In genomic region chr11:1892558-1892957, GRCh38 we compare ENCODE assay signal across 19 cellular contexts. TPM values are rescaled to one million over a fixed set of nuclear protein-coding genes. Genes with fewer than 3 reads are reported as not detected.
DNase-seq lines count a peak whose midpoint lies in the region; ATAC-seq, FAIRE-seq and TF ChIP-seq lines count a peak whose summit lies in the region.
"Had no signal": no experiment of that assay in that cellular context is flagged by ENCODE, and none has a peak within 500 bp of the region (broad histone marks: within the 10 kb centered on the region; RNA-seq: fewer than 3 reads in every experiment).

No MANE protein-coding gene starts in this region.

- CTCF ChIA-PET in activated CD4-positive, alpha-beta T cell treated with anti-CD3 and anti-CD28 coated beads, Interleukin-2, amount 10 ng/mL, durations not matched to agents 7 days and 5 days (lab: Charles Lee) = interaction anchor here (2.1 to 3.5 kb wide), 2 partner anchors 10 to 28 kb away, joined by 15 to 18 read pairs; partner anchors contain the start of gene TNNT3
- CTCF ChIA-PET in activated CD8-positive, alpha-beta T cell treated with anti-CD3 and anti-CD28 coated beads, Interleukin-2, amount 10 ng/mL, durations not matched to agents 7 days and 5 days (lab: Charles Lee) = interaction anchor here (2.6 kb wide), 1 partner anchor 10 kb away, joined by 20 read pairs; no protein-coding TSS in a partner anchor

- peak overlapping the region; percentile 23 for H3K27ac ChIP-seq in psoas muscle

- no peaks in the 10 kb centered on the region for H3K27me3 ChIP-seq in psoas muscle (ENCODE audit: insufficient read depth in 3 of 3, low read length in 2 of 3)

- H3K9me3 ChIP-seq in psoas muscle = no peaks in the 10 kb centered on the region
- H3K9me3 ChIP-seq: MG63 had no signal

- H3K4me3 ChIP-seq in psoas muscle = no peak overlapping the region
- H3K4me3 ChIP-seq: GM23338, MG63 had no signal

- no peak for ATAC-seq in activated CD8-positive, alpha-beta T cell treated with anti-CD3 and anti-CD28 coated beads, Interleukin-2, amount 10 ng/mL, durations not matched to agents 7 days and 5 days
- ATAC-seq in psoas muscle (no peak), HG02973 (IDR thresholded peaks at IDR 0.05; ENCODE audit: unreplicated experiment) (no peak)
- ATAC-seq: GM23338, PC-3 had no signal

- no peak for TF ChIP-seq CTCF in psoas muscle (IDR thresholded peaks at IDR 0.05)

- H3K4me1 ChIP-seq in psoas muscle = peaks cover 35% of the 10 kb centered on the region

- H3K27me3 Mint-ChIP-seq in activated CD4-positive, alpha-beta T cell treated with anti-CD3 and anti-CD28 coated beads, Interleukin-2, amount 10 ng/mL, durations not matched to agents 7 days and 5 days = peaks cover 18% of the 10 kb centered on the region
- H3K27me3 Mint-ChIP-seq in activated CD8-positive, alpha-beta T cell treated with anti-CD3 and anti-CD28 coated beads, Interleukin-2, amount 10 ng/mL, durations not matched to agents 7 days and 5 days (ENCODE audit: low read depth) = peaks cover 21% of the 10 kb centered on the region

- FAIRE-seq in GM12891 (lab: Jason Lieb, UNC) = peak; percentile 50
- FAIRE-seq: A204.1, G401.6 had no signal

- intact Hi-C loops in psoas muscle (cut with DNase I) = loop anchor here (1.0 to 10.0 kb wide), 2 partner anchors 24 to 52 kb away; partner anchors contain the start of gene MRPL23 (in 1 of the 2)

- no peak for DNase-seq in activated CD4-positive, alpha-beta T cell treated with anti-CD3 and anti-CD28 coated beads, Interleukin-2, amount 10 ng/mL, durations not matched to agents 7 days and 5 days
- DNase-seq in activated CD4-positive, alpha-beta T cell treated with anti-CD3 and anti-CD28 coated beads, Interleukin-2, amount 50 U/mL, for 4 hours = no peak
- DNase-seq in GM12891 (ENCODE audit: insufficient read length, low spot score) (no peak), psoas muscle (no peak), DMS79 (lab: John Stamatoyannopoulos, UW) (no peak), NCI-H524 treated with DMSO at 0.1 percent for 48 hours (lab: John Stamatoyannopoulos, UW) (no peak)
- no peak for DNase-seq in activated CD8-positive, alpha-beta T cell treated with anti-CD3 and anti-CD28 coated beads, Interleukin-2, amount 10 ng/mL, durations not matched to agents 7 days and 5 days
- DNase-seq: CD4-positive, CD25-positive, alpha-beta regulatory T cell; DMS79 treated with DMSO at 0.1 percent for 48 hours; KG1; MG63; NCI-H1092 treated with DMSO at 0.1 percent for 48 hours; NCI-H1694 treated with DMSO at 0.1 percent for 48 hours; NCI-H345; PC-3 had no signal

- no peaks in the 10 kb centered on the region for H3K9me3 Mint-ChIP-seq in activated CD4-positive, alpha-beta T cell treated with anti-CD3 and anti-CD28 coated beads, Interleukin-2, amount 10 ng/mL, durations not matched to agents 7 days and 5 days
- no peaks in the 10 kb centered on the region for H3K9me3 Mint-ChIP-seq in activated CD8-positive, alpha-beta T cell treated with anti-CD3 and anti-CD28 coated beads, Interleukin-2, amount 10 ng/mL, durations not matched to agents 7 days and 5 days (ENCODE audit: insufficient read depth)
- H3K9me3 Mint-ChIP-seq: CD4-positive, CD25-positive, alpha-beta regulatory T cell; GM23338 had no signal

- WGBS in psoas muscle, 3 donors = 61 to 94% (median 80%) methylated on average over 5 of the region's 5 CpGs

- H3K4me1 Mint-ChIP-seq in activated CD4-positive, alpha-beta T cell treated with anti-CD3 and anti-CD28 coated beads, Interleukin-2, amount 10 ng/mL, durations not matched to agents 7 days and 5 days = peaks cover 48% of the 10 kb centered on the region
- H3K4me1 Mint-ChIP-seq in activated CD8-positive, alpha-beta T cell treated with anti-CD3 and anti-CD28 coated beads, Interleukin-2, amount 10 ng/mL, durations not matched to agents 7 days and 5 days (ENCODE audit: low read depth) = peaks cover 53% of the 10 kb centered on the region
- H3K4me1 Mint-ChIP-seq: GM23338 had no signal

- H3K4me3 Mint-ChIP-seq in activated CD4-positive, alpha-beta T cell treated with anti-CD3 and anti-CD28 coated beads, Interleukin-2, amount 10 ng/mL, durations not matched to agents 7 days and 5 days = no peak overlapping the region
- no peak overlapping the region for H3K4me3 Mint-ChIP-seq in activated CD8-positive, alpha-beta T cell treated with anti-CD3 and anti-CD28 coated beads, Interleukin-2, amount 10 ng/mL, durations not matched to agents 7 days and 5 days
- H3K4me3 Mint-ChIP-seq: CD4-positive, CD25-positive, alpha-beta regulatory T cell; GM23338 had no signal

- peak overlapping the region; percentile 38 for H3K27ac Mint-ChIP-seq in activated CD4-positive, alpha-beta T cell treated with anti-CD3 and anti-CD28 coated beads, Interleukin-2, amount 10 ng/mL, durations not matched to agents 7 days and 5 days
- peak overlapping the region; percentile 56 for H3K27ac Mint-ChIP-seq in activated CD8-positive, alpha-beta T cell treated with anti-CD3 and anti-CD28 coated beads, Interleukin-2, amount 10 ng/mL, durations not matched to agents 7 days and 5 days
- H3K27ac Mint-ChIP-seq: GM23338 had no signal

- H3K36me3 Mint-ChIP-seq in activated CD4-positive, alpha-beta T cell treated with anti-CD3 and anti-CD28 coated beads, Interleukin-2, amount 10 ng/mL, durations not matched to agents 7 days and 5 days (ENCODE audit: low read depth) = peaks cover 34% of the 10 kb centered on the region
- H3K36me3 Mint-ChIP-seq in activated CD8-positive, alpha-beta T cell treated with anti-CD3 and anti-CD28 coated beads, Interleukin-2, amount 10 ng/mL, durations not matched to agents 7 days and 5 days (ENCODE audit: low read depth) = peaks cover 38% of the 10 kb centered on the region

- POLR2A ChIA-PET in activated CD4-positive, alpha-beta T cell treated with anti-CD3 and anti-CD28 coated beads, Interleukin-2, amount 10 ng/mL, durations not matched to agents 7 days and 5 days (lab: Charles Lee) = no interaction called here
- POLR2A ChIA-PET in activated CD8-positive, alpha-beta T cell treated with anti-CD3 and anti-CD28 coated beads, Interleukin-2, amount 10 ng/mL, durations not matched to agents 7 days and 5 days (lab: Charles Lee) = interaction anchor here (0.6 to 3.3 kb wide), 2 partner anchors 27 to 46 kb away, joined by 6 to 46 read pairs; partner anchors contain the start of gene TNNT3

- no peak; the same call in 1 of the 2 replicates for TF ChIP-seq POLR2A in GM12891 (IDR thresholded peaks at IDR 0.05; ENCODE audit: low read depth, low read length)

- H3K36me3 ChIP-seq in psoas muscle (ENCODE audit: insufficient read depth in 1 of 2, low read depth in 1 of 2) = no peaks in the 10 kb centered on the region

TF ChIP-seq in GM12891, 5 proteins besides CTCF, POLR2A, EP300 and RAD21:
- no peak for TF ChIP-seq PAX5 (IDR thresholded peaks at IDR 0.05; ENCODE audit: insufficient read depth, low read length, severe bottlenecking)
- no peak for TF ChIP-seq TAF1 (IDR thresholded peaks at IDR 0.05; ENCODE audit: low read depth, low read length)
- no peak for TF ChIP-seq SPI1 (IDR thresholded peaks at IDR 0.05; ENCODE audit: low read depth, low read length)
- no peak for TF ChIP-seq POLR2AphosphoS5 (IDR thresholded peaks at IDR 0.05; ENCODE audit: low read depth, low read length)
- no peak for TF ChIP-seq POU2F2 (IDR thresholded peaks at IDR 0.05; ENCODE audit: low read depth, low read length)

RNA-seq across cellular contexts. Expression of gene PRR33, which starts 0.9 kb away (rescaled TPM):
- under 1 TPM in 1 of 2 experiments, not detected in 1; 0.05 TPM for total RNA-seq in activated CD4-positive, alpha-beta T cell treated with anti-CD3 and anti-CD28 coated beads, Interleukin-2, amount 10 ng/mL, durations not matched to agents 7 days and 5 days
- 5.7 TPM for polyA plus RNA-seq in GM12891 (2012; ENCODE audit: low read depth, missing spikeins)
- under 1 TPM in 1 of 2 experiments, not detected in 1; 0.08 TPM for total RNA-seq in activated CD8-positive, alpha-beta T cell treated with anti-CD3 and anti-CD28 coated beads, Interleukin-2, amount 10 ng/mL, durations not matched to agents 7 days and 5 days
- total RNA-seq in psoas muscle = 1 to 10 TPM; 1.6 to 8.9 (median 2.4) TPM
- under 1 TPM; 0.16 to 1.00 (median 0.61) TPM for polyA plus RNA-seq in psoas muscle
- total RNA-seq: CD4-positive, CD25-positive, alpha-beta regulatory T cell; GM23338; PC-3 had no signal
- polyA plus RNA-seq: GM23338 had no signal

RNA-seq across cellular contexts. Expression of gene TNNT3, which starts 26.9 kb away (rescaled TPM):
- 1 to 10 TPM; 3.7 to 5.4 TPM for total RNA-seq in activated CD4-positive, alpha-beta T cell treated with anti-CD3 and anti-CD28 coated beads, Interleukin-2, amount 10 ng/mL, durations not matched to agents 7 days and 5 days
- 1.5 TPM for polyA plus RNA-seq in GM12891 (2012; ENCODE audit: low read depth, missing spikeins)
- total RNA-seq in activated CD8-positive, alpha-beta T cell treated with anti-CD3 and anti-CD28 coated beads, Interleukin-2, amount 10 ng/mL, durations not matched to agents 7 days and 5 days = 1 to 10 TPM; 2.6 to 2.8 TPM
- 1,000 to 10,000 TPM; 1,884 to 7,638 (median 4,017) TPM for total RNA-seq in psoas muscle
- polyA plus RNA-seq in psoas muscle = 1,000 to 10,000 TPM; 1,367 to 5,833 (median 3,289) TPM
- total RNA-seq: GM23338, PC-3 had no signal
- polyA plus RNA-seq: GM23338 had no signal

RNA-seq across cellular contexts. Expression of gene LSP1, which starts 39.7 kb away (rescaled TPM):
- total RNA-seq in activated CD4-positive, alpha-beta T cell treated with anti-CD3 and anti-CD28 coated beads, Interleukin-2, amount 10 ng/mL, durations not matched to agents 7 days and 5 days = 100 to 1,000 TPM; 668 to 687 TPM
- 602 TPM for polyA plus RNA-seq in GM12891 (2012; ENCODE audit: low read depth, missing spikeins)
- 100 to 1,000 TPM; 463 to 477 TPM for total RNA-seq in activated CD8-positive, alpha-beta T cell treated with anti-CD3 and anti-CD28 coated beads, Interleukin-2, amount 10 ng/mL, durations not matched to agents 7 days and 5 days
- total RNA-seq in psoas muscle = 10 to 100 TPM; 14.4 to 27.1 (median 19.1) TPM
- 10 to 100 TPM in 1 of 3 donors, 1 to 10 TPM in 2; 7.5 to 11.5 (median 9.4) TPM for polyA plus RNA-seq in psoas muscle
- total RNA-seq: GM23338, PC-3 had no signal

RNA-seq across cellular contexts. Expression of gene TNNI2, which starts 53.8 kb away (rescaled TPM):
- total RNA-seq in activated CD4-positive, alpha-beta T cell treated with anti-CD3 and anti-CD28 coated beads, Interleukin-2, amount 10 ng/mL, durations not matched to agents 7 days and 5 days = not detected
- 0.46 TPM for polyA plus RNA-seq in GM12891 (2012; ENCODE audit: low read depth, missing spikeins)
- under 1 TPM in 1 of 2 experiments, not detected in 1; 0.50 TPM for total RNA-seq in activated CD8-positive, alpha-beta T cell treated with anti-CD3 and anti-CD28 coated beads, Interleukin-2, amount 10 ng/mL, durations not matched to agents 7 days and 5 days
- total RNA-seq in psoas muscle = 1,000 to 10,000 TPM in 3 of 4 donors, 100 to 1,000 TPM in 1; 985 to 3,047 (median 2,750) TPM
- 1,000 to 10,000 TPM; 1,614 to 6,537 (median 3,259) TPM for polyA plus RNA-seq in psoas muscle
- total RNA-seq: CD4-positive, CD25-positive, alpha-beta regulatory T cell; GM23338 had no signal
- polyA plus RNA-seq: CD4-positive, CD25-positive, alpha-beta regulatory T cell; GM23338 had no signal

RNA-seq across cellular contexts. Expression of gene MRPL23, which starts 54.6 kb away (rescaled TPM):
- total RNA-seq in activated CD4-positive, alpha-beta T cell treated with anti-CD3 and anti-CD28 coated beads, Interleukin-2, amount 10 ng/mL, durations not matched to agents 7 days and 5 days = 100 to 1,000 TPM in 1 of 2 experiments, 10 to 100 TPM in 1; 77.5 to 106 TPM
- 131 TPM for polyA plus RNA-seq in GM12891 (2012; ENCODE audit: low read depth, missing spikeins)
- 100 to 1,000 TPM; 109 to 110 TPM for total RNA-seq in activated CD8-positive, alpha-beta T cell treated with anti-CD3 and anti-CD28 coated beads, Interleukin-2, amount 10 ng/mL, durations not matched to agents 7 days and 5 days
- 10 to 100 TPM; 46.3 to 91.8 (median 66.9) TPM for total RNA-seq in psoas muscle
- polyA plus RNA-seq in psoas muscle = 100 to 1,000 TPM in 2 of 3 donors, 10 to 100 TPM in 1; 75.4 to 163 (median 130) TPM

Comparison
In these comparisons a context has a peak if more than half of its experiments do, and no peak if none do; other contexts are left out.
1. RNA of gene TNNT3, which starts 26.9 kb away (total RNA-seq): 1,884 to 7,638 TPM in psoas muscle; 3.7 to 5.4 TPM in activated CD4-positive, alpha-beta T cell treated with anti-CD3 and anti-CD28 coated beads, Interleukin-2, amount 10 ng/mL, durations not matched to agents 7 days and 5 days and 2.6 to 2.8 TPM in activated CD8-positive, alpha-beta T cell treated with anti-CD3 and anti-CD28 coated beads, Interleukin-2, amount 10 ng/mL, durations not matched to agents 7 days and 5 days; every median in the first group is over 100 times any median in the second.
2. RNA of gene LSP1, which starts 39.7 kb away (total RNA-seq): 668 to 687 TPM in activated CD4-positive, alpha-beta T cell treated with anti-CD3 and anti-CD28 coated beads, Interleukin-2, amount 10 ng/mL, durations not matched to agents 7 days and 5 days and 463 to 477 TPM in activated CD8-positive, alpha-beta T cell treated with anti-CD3 and anti-CD28 coated beads, Interleukin-2, amount 10 ng/mL, durations not matched to agents 7 days and 5 days; 14.4 to 27.1 TPM in psoas muscle; every median in the first group is over 10 times any median in the second.